18 cellular contexts compared by ENCODE assay signal in genomic region chr2:222176890-222177289, GRCh38.
A peak's percentile ranks its signal among the peaks of the same experiment; 100 is the strongest.
DNase-seq lines count a peak whose midpoint lies in the region; ATAC-seq and TF ChIP-seq lines count a peak whose summit lies in the region.
"Had no signal": no experiment of that assay in that cellular context is flagged by ENCODE, and none has a peak within 500 bp of the region (broad histone marks: within the 10 kb centered on the region; RNA-seq: fewer than 3 reads in every experiment).

No MANE protein-coding gene starts in this region.

- H3K27me3 Mint-ChIP-seq in WTC11 (ENCODE audit: low read depth) (peaks cover 52% of the 10 kb centered on the region), nephron progenitor cell (ENCODE audit: low read depth, poor library complexity) (no peaks in the 10 kb centered on the region)

- CTCF ChIA-PET in WTC11 (lab: Charles Lee) = no interaction called here

- POLR2A ChIA-PET in WTC11 (lab: Charles Lee) = no interaction called here

- H3K4me3 Mint-ChIP-seq in WTC11 (no peak overlapping the region), nephron progenitor cell (no peak overlapping the region)
- H3K4me3 Mint-ChIP-seq: CD14-positive monocyte, HFFc6, IgD-negative memory B cell had no signal

- H3K9me3 Mint-ChIP-seq in WTC11 (no peaks in the 10 kb centered on the region), nephron progenitor cell (peaks cover 6% of the 10 kb centered on the region)
- H3K9me3 Mint-ChIP-seq: HFFc6 had no signal

- DNase-seq in NCI-H2081 (lab: John Stamatoyannopoulos, UW) (peak; percentile 41 to 68), NCI-H2081 treated with DMSO at 0.1 percent for 48 hours (lab: John Stamatoyannopoulos, UW) (no peak), NCI-H146 treated with DMSO at 0.1 percent for 48 hours (lab: John Stamatoyannopoulos, UW; ENCODE audit: unreplicated experiment) (peak; percentile 20), WTC11 (ENCODE audit: low spot score) (no peak), nephron progenitor cell (peak; percentile 12), NCI-H2171 (lab: John Stamatoyannopoulos, UW) (no peak), NCI-H1694 treated with DMSO at 0.1 percent for 48 hours (lab: John Stamatoyannopoulos, UW) (no peak)
- no peak for DNase-seq in activated CD8-positive, alpha-beta memory T cell treated with anti-CD3 and anti-CD28 coated beads for 24 hours
- DNase-seq: 8988T, DMS 273 treated with DMSO at 0.1 percent for 48 hours, GF-D8, HFFc6, Karpas-422, NCI-H1436 treated with DMSO at 0.1 percent for 48 hours, NCI-H2107, PC-9 had no signal

- ATAC-seq in WTC11 = peak; percentile 79

- H3K27ac Mint-ChIP-seq in WTC11 (no peak overlapping the region), nephron progenitor cell (no peak overlapping the region)
- H3K27ac Mint-ChIP-seq: CD14-positive monocyte, HFFc6, IgD-negative memory B cell had no signal

- H3K4me1 Mint-ChIP-seq in WTC11 (peaks cover 11% of the 10 kb centered on the region), nephron progenitor cell (peaks cover 51% of the 10 kb centered on the region)
- H3K4me1 Mint-ChIP-seq: CD14-positive monocyte, IgD-negative memory B cell had no signal

- H3K36me3 Mint-ChIP-seq in WTC11 (no peaks in the 10 kb centered on the region), nephron progenitor cell (ENCODE audit: low read depth) (peaks cover 9% of the 10 kb centered on the region)
- H3K36me3 Mint-ChIP-seq: CD14-positive monocyte had no signal

- no peak for TF ChIP-seq CTCF in WTC11 (IDR thresholded peaks at IDR 0.05)
- TF ChIP-seq CTCF in nephron progenitor cell (IDR thresholded peaks at IDR 0.05) = no peak

TF ChIP-seq in WTC11, 78 proteins besides CTCF, POLR2A, EP300 and RAD21:
- TF ChIP-seq SP1 (CRISPR knock-in tag; conservative IDR thresholded peaks at IDR 0.05) (no peak), ATF6 (CRISPR knock-in tag; IDR thresholded peaks at IDR 0.05) (no peak), CREB1 (CRISPR knock-in tag; IDR thresholded peaks at IDR 0.05) (no peak), FOXK1 (CRISPR knock-in tag; IDR thresholded peaks at IDR 0.05) (no peak), MAX (CRISPR knock-in tag; IDR thresholded peaks at IDR 0.05) (no peak), ZNF232 (CRISPR knock-in tag; IDR thresholded peaks at IDR 0.05) (no peak), ARID4B (CRISPR knock-in tag; IDR thresholded peaks at IDR 0.05; ENCODE audit: borderline replicate concordance) (no peak), HMGA2 (CRISPR knock-in tag; IDR thresholded peaks at IDR 0.05) (no peak), NR3C1 (CRISPR knock-in tag; conservative IDR thresholded peaks at IDR 0.05; ENCODE audit: low read depth) (no peak), ZNF121 (CRISPR knock-in tag; IDR thresholded peaks at IDR 0.05) (no peak), FOXP4 (CRISPR knock-in tag; IDR thresholded peaks at IDR 0.05) (no peak), GABPB1 (CRISPR knock-in tag; IDR thresholded peaks at IDR 0.05) (no peak), STAT6 (CRISPR knock-in tag; conservative IDR thresholded peaks at IDR 0.05; ENCODE audit: low read depth) (no peak), ZNF396 (CRISPR knock-in tag; IDR thresholded peaks at IDR 0.05; ENCODE audit: borderline replicate concordance) (no peak), TEAD4 (CRISPR knock-in tag; IDR thresholded peaks at IDR 0.05) (no peak), GTF2I (CRISPR knock-in tag; conservative IDR thresholded peaks at IDR 0.05) (no peak), ETV6 (CRISPR knock-in tag; IDR thresholded peaks at IDR 0.05) (no peak), CDX4 (CRISPR knock-in tag; IDR thresholded peaks at IDR 0.05; ENCODE audit: borderline replicate concordance) (no peak)

Comparison
In these comparisons a context has a peak if more than half of its experiments do, and no peak if none do; other contexts are left out.
1. DNase-seq: peak in NCI-H2081 (2 of 2), NCI-H146 treated with DMSO at 0.1 percent for 48 hours (single experiment) and nephron progenitor cell (single experiment); none in NCI-H2081 treated with DMSO at 0.1 percent for 48 hours (single experiment), WTC11 (single experiment), NCI-H2171 (single experiment), activated CD8-positive, alpha-beta memory T cell treated with anti-CD3 and anti-CD28 coated beads for 24 hours (single experiment) and NCI-H1694 treated with DMSO at 0.1 percent for 48 hours (single experiment).